Comparison of ENCODE assay signal across 23 cellular contexts in the genomic region with DNA sequence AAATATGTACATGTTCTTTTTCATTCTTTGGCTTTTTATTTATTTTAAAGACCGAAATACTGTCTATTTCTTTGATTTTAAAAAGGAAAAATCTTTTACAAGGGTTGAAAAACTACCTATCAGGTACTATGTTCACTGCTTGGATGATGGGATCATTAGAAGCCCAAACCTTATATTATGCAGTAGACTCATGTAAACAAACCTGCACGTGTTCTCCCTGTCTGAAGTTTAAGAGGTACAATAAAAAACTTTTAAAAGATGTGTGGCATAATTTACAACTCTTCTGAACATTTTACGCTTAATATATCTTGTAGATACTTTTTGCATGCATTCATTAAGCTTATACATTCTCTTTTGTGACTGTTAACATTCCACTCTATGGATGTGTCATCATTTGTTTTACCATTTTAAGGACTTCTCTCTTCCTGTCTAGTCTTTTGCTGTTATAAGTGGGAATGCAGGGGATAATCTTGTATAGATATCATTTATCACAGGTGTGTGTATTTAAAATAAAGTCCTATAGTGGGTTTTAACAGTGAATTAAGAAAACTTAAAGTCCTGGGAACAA. TPM values are rescaled to one million over a fixed set of nuclear protein-coding genes. Genes with fewer than 3 reads are reported as not detected.
DNase-seq lines count a peak whose midpoint lies in the region; ATAC-seq and TF ChIP-seq lines count a peak whose summit lies in the region.
"Had no signal": no experiment of that assay in that cellular context is flagged by ENCODE, and none has a peak within 500 bp of the region (broad histone marks: within the 10 kb centered on the region; RNA-seq: fewer than 3 reads in every experiment).

No MANE protein-coding gene starts in this region.

- TF ChIP-seq EP300 in SK-N-SH (IDR thresholded peaks at IDR 0.05; ENCODE audit: borderline replicate concordance in 1 of 2, low read depth in 1 of 2, low read length in 1 of 2) = no peak

- peaks cover 100% of the 10 kb centered on the region for H3K79me2 ChIP-seq in SK-N-SH (ENCODE audit: insufficient read depth)

- no peak overlapping the region for H4K8ac ChIP-seq in neuronal stem cell (ENCODE audit: low read depth, low read length)

- no peak overlapping the region for H2AK5ac ChIP-seq in neuronal stem cell (ENCODE audit: low read depth, low read length)

- no peak overlapping the region for H2BK5ac ChIP-seq in neuronal stem cell (ENCODE audit: low read length)

- H3K36me3 Mint-ChIP-seq in activated naive CD4-positive, alpha-beta T cell treated with anti-CD3 and anti-CD28 coated beads, Interleukin-2, amount 50 U/mL, for 24 hours = peaks cover 15% of the 10 kb centered on the region
- H3K36me3 Mint-ChIP-seq: natural killer cell had no signal

- peaks cover 8% of the 10 kb centered on the region for H3K79me1 ChIP-seq in neuronal stem cell (ENCODE audit: low read depth, low read length)

- DNase-seq in activated naive CD4-positive, alpha-beta T cell (lab: John Stamatoyannopoulos, UW) = no peak
- DNase-seq in SK-N-SH (no peak), epithelial cell of prostate (ENCODE audit: low read depth, low spot score) (no peak), NCI-H524 treated with DMSO at 0.1 percent for 48 hours (lab: John Stamatoyannopoulos, UW) (no peak), SIG-M5 treated with dmso at 0.1 percent for 504 hours (lab: John Stamatoyannopoulos, UW; ENCODE audit: unreplicated experiment) (no peak), neuronal stem cell (ENCODE audit: low spot score) (no peak)
- DNase-seq: 8988T; activated CD4-positive, alpha-beta T cell treated with anti-CD3 and anti-CD28 coated beads for 36 hours; activated CD8-positive, alpha-beta memory T cell treated with anti-CD3 and anti-CD28 coated beads, Interleukin-2, amount 50 U/mL, for 4 hours; activated naive CD4-positive, alpha-beta T cell treated with anti-CD3 and anti-CD28 coated beads for 36 hours; brain microvascular endothelial cell; CD4-positive, CD25-positive, alpha-beta regulatory T cell; DMS79; dorsolateral prefrontal cortex; heart left ventricle; natural killer cell; NCI-H187 treated with DMSO at 0.1 percent for 48 hours; T-helper 9 cell had no signal

- no peak overlapping the region for H3K18ac ChIP-seq in neuronal stem cell (ENCODE audit: low read length)

- peaks cover 74% of the 10 kb centered on the region for H3K4me1 Mint-ChIP-seq in activated naive CD4-positive, alpha-beta T cell treated with anti-CD3 and anti-CD28 coated beads, Interleukin-2, amount 50 U/mL, for 24 hours

- H2BK12ac ChIP-seq in neuronal stem cell (ENCODE audit: low read length) = no peak overlapping the region

- H3K27me3 Mint-ChIP-seq in activated naive CD4-positive, alpha-beta T cell treated with anti-CD3 and anti-CD28 coated beads, Interleukin-2, amount 50 U/mL, for 24 hours = no peaks in the 10 kb centered on the region
- H3K27me3 Mint-ChIP-seq: activated CD4-positive, alpha-beta T cell treated with anti-CD3 and anti-CD28 coated beads for 36 hours; progenitor cell of endocrine pancreas; stimulated activated memory B cell treated with anti-CD40 and anti-IgM and Interleukin-4, amounts not matched to agents 10 μg/mL and 1 μg/mL and 100 μg/mL, for 72 hours had no signal

- H3K9ac ChIP-seq in SK-N-SH (no peak overlapping the region), neuronal stem cell (ENCODE audit: low read depth, low read length, poor library complexity) (no peak overlapping the region)

- H2AFZ ChIP-seq in SK-N-SH (ENCODE audit: low read depth) (no peak overlapping the region), neuronal stem cell (ENCODE audit: low read length) (no peak overlapping the region)

- H3K9me3 Mint-ChIP-seq in activated naive CD4-positive, alpha-beta T cell treated with anti-CD3 and anti-CD28 coated beads, Interleukin-2, amount 50 U/mL, for 24 hours = no peaks in the 10 kb centered on the region
- H3K9me3 Mint-ChIP-seq: activated naive CD4-positive, alpha-beta T cell treated with anti-CD3 and anti-CD28 coated beads for 36 hours; CD4-positive, CD25-positive, alpha-beta regulatory T cell; natural killer cell; stimulated activated memory B cell treated with anti-CD40 and anti-IgM and Interleukin-4, amounts not matched to agents 10 μg/mL and 1 μg/mL and 100 μg/mL, for 72 hours had no signal

- H3F3A ChIP-seq in SK-N-SH (replicated peaks; ENCODE audit: insufficient read depth) = peaks cover 37% of the 10 kb centered on the region

- no peak overlapping the region for H3K4ac ChIP-seq in neuronal stem cell (ENCODE audit: low read length)

- H3K4me3 ChIP-seq in SK-N-SH (ENCODE audit: low read depth in 2 of 2, low read length in 1 of 2) = no peak overlapping the region
- no peak overlapping the region for H3K4me3 ChIP-seq in neuronal stem cell (ENCODE audit: low read length in 2 of 2)
- H3K4me3 ChIP-seq: dorsolateral prefrontal cortex, esophagus muscularis mucosa, heart left ventricle had no signal

- no peak overlapping the region for H2BK15ac ChIP-seq in neuronal stem cell (ENCODE audit: low read length)

- WGBS in SK-N-SH (ENCODE audit: low lambda C conversion rate) = 73% methylated on average over 3 of the region's 3 CpGs
- no CpG with 5 or more reads among the region's 3 CpGs for WGBS in neuronal stem cell (ENCODE audit: extremely low coverage in 2 of 2, insufficient read length in 2 of 2, insufficient replicate concordance in 1 of 2), 2 donors

- H3K27me3 ChIP-seq in SK-N-SH (ENCODE audit: insufficient read depth) (no peaks in the 10 kb centered on the region), neuronal stem cell (ENCODE audit: control insufficient read depth in 3 of 3, insufficient read depth in 3 of 3, low read depth in 1 of 3, low read length in 3 of 3) (no peaks in the 10 kb centered on the region)
- H3K27me3 ChIP-seq: brain microvascular endothelial cell, dorsolateral prefrontal cortex, esophagus muscularis mucosa, heart left ventricle had no signal

- no peak for ATAC-seq in HG02798 (IDR thresholded peaks at IDR 0.05; ENCODE audit: poor library complexity, unreplicated experiment)
- ATAC-seq: activated CD4-positive, alpha-beta T cell treated with anti-CD3 and anti-CD28 coated beads for 36 hours; heart left ventricle; natural killer cell; stimulated activated memory B cell treated with anti-CD40 and anti-IgM and Interleukin-4, amounts not matched to agents 10 μg/mL and 1 μg/mL and 100 μg/mL, for 72 hours had no signal

- H3K9me3 ChIP-seq in SK-N-SH (no peaks in the 10 kb centered on the region), neuronal stem cell (replicated peaks in 1 of 2; ENCODE audit: control insufficient read depth in 2 of 2, insufficient read depth in 1 of 2, low read depth in 1 of 2, low read length in 2 of 2) (no peaks in the 10 kb centered on the region)
- H3K9me3 ChIP-seq: esophagus muscularis mucosa, heart left ventricle had no signal

- no peak overlapping the region for H3K4me3 Mint-ChIP-seq in activated naive CD4-positive, alpha-beta T cell treated with anti-CD3 and anti-CD28 coated beads, Interleukin-2, amount 50 U/mL, for 24 hours
- H3K4me3 Mint-ChIP-seq: activated CD4-positive, alpha-beta T cell treated with anti-CD3 and anti-CD28 coated beads for 36 hours; activated naive CD4-positive, alpha-beta T cell treated with anti-CD3 and anti-CD28 coated beads for 36 hours; CD4-positive, CD25-positive, alpha-beta regulatory T cell; natural killer cell; stimulated activated memory B cell treated with anti-CD40 and anti-IgM and Interleukin-4, amounts not matched to agents 10 μg/mL and 1 μg/mL and 100 μg/mL, for 72 hours had no signal

- H3K27ac ChIP-seq in SK-N-SH (ENCODE audit: low read depth in 2 of 2, low read length in 1 of 2) (peak overlapping the region in 1 of 2 experiments; percentile 55; a peak in 2 of 4 replicates), epithelial cell of prostate (peak overlapping the region; percentile 0), neuronal stem cell (replicated peaks; ENCODE audit: low read length) (no peak overlapping the region)
- H3K27ac ChIP-seq: brain microvascular endothelial cell, dorsolateral prefrontal cortex, esophagus muscularis mucosa had no signal

- H3K9me2 ChIP-seq in SK-N-SH = no peaks in the 10 kb centered on the region

- H3K23ac ChIP-seq in neuronal stem cell (ENCODE audit: low read depth, low read length, poor library complexity) = no peak overlapping the region

- H2BK120ac ChIP-seq in neuronal stem cell (ENCODE audit: low read depth, low read length) = no peak overlapping the region

- H4K20me1 ChIP-seq in SK-N-SH (ENCODE audit: insufficient read depth) = peaks cover 50% of the 10 kb centered on the region

- H3K4me1 ChIP-seq in SK-N-SH (ENCODE audit: control insufficient read depth in 1 of 2, insufficient read depth in 2 of 2, low read depth in 1 of 2, low read length in 1 of 2) (peaks cover 8 to 31% of the 10 kb centered on the region in 2 experiments), neuronal stem cell (ENCODE audit: control insufficient read depth in 2 of 2, insufficient read depth in 1 of 2, low read depth in 1 of 2, low read length in 2 of 2) (peaks cover 4 to 5% of the 10 kb centered on the region in 2 donors)

- H4K91ac ChIP-seq in neuronal stem cell (ENCODE audit: low read depth, low read length, poor library complexity) = no peak overlapping the region

- POLR2A ChIA-PET in SK-N-SH (lab: Yijun Ruan, JAX) = no interaction called here

- peak overlapping the region; percentile 42 for H3K27ac Mint-ChIP-seq in activated naive CD4-positive, alpha-beta T cell treated with anti-CD3 and anti-CD28 coated beads, Interleukin-2, amount 50 U/mL, for 24 hours
- H3K27ac Mint-ChIP-seq: activated CD4-positive, alpha-beta T cell treated with anti-CD3 and anti-CD28 coated beads for 36 hours; activated naive CD4-positive, alpha-beta T cell treated with anti-CD3 and anti-CD28 coated beads for 36 hours; progenitor cell of endocrine pancreas; stimulated activated memory B cell treated with anti-CD40 and anti-IgM and Interleukin-4, amounts not matched to agents 10 μg/mL and 1 μg/mL and 100 μg/mL, for 72 hours had no signal

- no peak for TF ChIP-seq CTCF in SK-N-SH (IDR thresholded peaks at IDR 0.05)

- peaks cover 9 to 22% of the 10 kb centered on the region in 2 experiments for H3K36me3 ChIP-seq in SK-N-SH (replicated peaks in 1 of 2; ENCODE audit: control insufficient read depth in 1 of 2, insufficient read depth in 2 of 2, low read length in 1 of 2)
- H3K36me3 ChIP-seq in neuronal stem cell (replicated peaks in 1 of 2; ENCODE audit: control insufficient read depth in 2 of 2, insufficient read depth in 2 of 2, low read length in 2 of 2) = peaks cover 5 to 21% of the 10 kb centered on the region in 2 donors

- no peak overlapping the region for H3K14ac ChIP-seq in neuronal stem cell (ENCODE audit: low read length)

- H3K4me2 ChIP-seq in SK-N-SH (no peak overlapping the region), neuronal stem cell (ENCODE audit: insufficient read depth, low read length, poor library complexity, severe bottlenecking) (no peak overlapping the region)

- CTCF ChIA-PET in SK-N-SH (lab: Yijun Ruan, JAX) = no interaction called here

- no peak for TF ChIP-seq RAD21 in SK-N-SH (IDR thresholded peaks at IDR 0.05; ENCODE audit: low read length)

TF ChIP-seq in SK-N-SH, 30 proteins besides CTCF, POLR2A, EP300 and RAD21 (continues in another document):
- 0 out of 2 replicates have a peak, but pooled peaks have one; percentile 21 for TF ChIP-seq JUND (IDR thresholded peaks at IDR 0.05)

RNA-seq across cellular contexts. Expression of a gene that starts 6.2 kb away (rescaled TPM):
- polyA plus RNA-seq in SK-N-SH (2012; rRNA removed) = 2.3 and 2.9 TPM in 2 replicates
- polyA plus RNA-seq in SK-N-SH (2012; cell fraction: cytosol; rRNA removed) = 2.2 and 2.5 TPM in 2 replicates
- polyA plus RNA-seq in SK-N-SH (2012; cell fraction: nucleus; rRNA removed) = 3.7 and 6.4 TPM in 2 replicates
- polyA plus RNA-seq in neuronal stem cell (2013, experiment 1 of 2) = 9.4 TPM
- 9.0 TPM for polyA plus RNA-seq in neuronal stem cell (2013, experiment 2 of 2)
